Comparison of ENCODE assay signal across 21 cellular contexts in the genomic region with DNA sequence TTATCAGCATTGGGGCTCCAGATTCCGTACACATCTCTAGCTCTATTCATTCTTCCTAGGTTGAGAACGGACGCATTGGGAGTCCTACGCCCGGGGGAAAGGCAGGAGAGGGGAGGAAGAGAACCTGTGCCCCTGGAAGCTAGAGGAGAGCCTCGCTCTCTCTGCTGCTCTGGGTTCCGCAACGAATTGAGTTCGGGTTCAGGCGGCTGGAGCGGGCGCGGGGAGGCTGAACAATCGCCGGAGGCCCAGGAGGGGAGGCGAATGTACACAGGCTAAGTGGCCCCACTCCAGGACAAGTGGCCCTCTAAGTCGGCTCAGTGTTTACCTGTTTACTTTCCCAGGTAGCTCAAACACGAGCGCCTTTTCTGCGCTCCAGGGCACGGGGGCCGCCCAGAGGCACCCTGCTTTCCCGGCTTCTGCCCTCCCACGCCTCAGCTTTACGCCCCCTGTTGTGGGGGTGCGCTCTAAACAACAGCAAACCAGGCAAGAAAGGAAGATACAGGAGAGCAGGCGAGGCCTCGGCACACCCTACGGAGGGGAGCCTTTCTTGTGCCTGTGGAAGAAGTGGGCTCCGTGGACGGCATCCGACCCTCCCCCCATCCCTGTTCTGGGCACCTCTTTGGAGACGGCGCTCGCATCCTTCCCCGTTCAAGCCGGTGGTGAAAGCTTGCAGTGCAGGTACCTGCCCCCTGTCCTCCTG. TPM values are rescaled to one million over a fixed set of nuclear protein-coding genes. Genes with fewer than 3 reads are reported as not detected.
A peak's percentile ranks its signal among the peaks of the same experiment; 100 is the strongest.
DNase-seq lines count a peak whose midpoint lies in the region; ATAC-seq and TF ChIP-seq lines count a peak whose summit lies in the region.
"Had no signal": no experiment of that assay in that cellular context is flagged by ENCODE, and none has a peak within 500 bp of the region (broad histone marks: within the 10 kb centered on the region; RNA-seq: fewer than 3 reads in every experiment).

No MANE protein-coding gene starts in this region.

- H3K9me3 Mint-ChIP-seq in osteocyte (ENCODE audit: unreplicated experiment): no peaks in the 10 kb centered on the region

- H3K4me3 Mint-ChIP-seq in T-helper 17 cell: peak overlapping the region; percentile 63
- no peak overlapping the region for H3K4me3 Mint-ChIP-seq in osteocyte (ENCODE audit: unreplicated experiment)
- H3K4me3 Mint-ChIP-seq: immature natural killer cell had no signal

- H3K27me3 Mint-ChIP-seq in T-helper 17 cell (peaks cover 65% of the 10 kb centered on the region), osteocyte (ENCODE audit: unreplicated experiment) (peaks cover 80% of the 10 kb centered on the region)

- DNase-seq in activated CD4-positive, alpha-beta T cell treated with anti-CD3 and anti-CD28 coated beads for 48 hours: peak; percentile 9
- no peak for DNase-seq in activated CD4-positive, alpha-beta T cell treated with anti-CD3 and anti-CD28 coated beads, Interleukin-2, amount 50 U/mL, for 48 hours
- no peak for DNase-seq in T-helper 17 cell
- peak; percentile 70 for DNase-seq in osteocyte (ENCODE audit: extremely low spot score, unreplicated experiment)
- no peak for DNase-seq in HK-2 (ENCODE audit: unreplicated experiment)
- no peak for DNase-seq in anterior cingulate cortex (lab: John Stamatoyannopoulos, UW)
- DNase-seq: activated CD4-positive, CD25-positive, alpha-beta regulatory T cell; Calu3; caudate nucleus; gastrocnemius medialis; immature natural killer cell; mesenchymal stem cell; NCI-H2081; occipital lobe had no signal

- H3K27ac Mint-ChIP-seq in T-helper 17 cell (peak overlapping the region; percentile 81), osteocyte (ENCODE audit: unreplicated experiment) (no peak overlapping the region)
- H3K27ac Mint-ChIP-seq: immature natural killer cell had no signal

- H3K36me3 Mint-ChIP-seq in T-helper 17 cell (ENCODE audit: low read depth) (peaks cover 9% of the 10 kb centered on the region), osteocyte (ENCODE audit: unreplicated experiment) (peaks cover 2% of the 10 kb centered on the region)
- H3K36me3 Mint-ChIP-seq: immature natural killer cell had no signal

- no peak for ATAC-seq in T-helper 17 cell
- no peak for ATAC-seq in GM21367 (IDR thresholded peaks at IDR 0.05; ENCODE audit: unreplicated experiment)
- ATAC-seq: gastrocnemius medialis had no signal

- H3K4me3 ChIP-seq in HUES48 (ENCODE audit: low read depth, low read length): 0 out of 2 replicates have a peak overlapping the region, but pooled peaks have one; percentile 24
- H3K4me3 ChIP-seq: gastrocnemius medialis, HAP-1, smooth muscle cell had no signal

- H3K36me3 ChIP-seq in HUES48 (ENCODE audit: control insufficient read depth, insufficient read depth, low read length): no peaks in the 10 kb centered on the region
- H3K36me3 ChIP-seq: gastrocnemius medialis, HAP-1 had no signal

- H3K4me1 ChIP-seq in HUES48 (ENCODE audit: control insufficient read depth, insufficient read depth, low read length): peaks cover 49% of the 10 kb centered on the region

- H3K4me1 Mint-ChIP-seq in T-helper 17 cell (peaks cover 31% of the 10 kb centered on the region), osteocyte (ENCODE audit: unreplicated experiment) (peaks cover 26% of the 10 kb centered on the region)

- H3K9me3 ChIP-seq in HUES48 (ENCODE audit: control insufficient read depth, insufficient read depth, low read length): no peaks in the 10 kb centered on the region
- no peaks in the 10 kb centered on the region for H3K9me3 ChIP-seq in T-helper 17 cell (ENCODE audit: control insufficient read depth, low read length, poor library complexity, severe bottlenecking)
- H3K9me3 ChIP-seq: gastrocnemius medialis, HAP-1 had no signal

- no peak for TF ChIP-seq CTCF in osteocyte (IDR thresholded peaks at IDR 0.05)

- no peak overlapping the region for H3K9ac ChIP-seq in HUES48 (ENCODE audit: low read depth, low read length)

- peaks cover 92% of the 10 kb centered on the region for H3K27me3 ChIP-seq in HUES48 (ENCODE audit: control insufficient read depth, insufficient read depth, low read length)

- H3K27ac ChIP-seq in HUES48 (ENCODE audit: low read depth, low read length): no peak overlapping the region
- H3K27ac ChIP-seq: gastrocnemius medialis, HL-60 had no signal

RNA-seq across cellular contexts. Expression of gene NKX2-2, which starts 4.6 kb away (rescaled TPM):
- total RNA-seq in T-helper 17 cell: not detected
- not detected in 2 replicates for total RNA-seq in osteocyte
- total RNA-seq: Calu3, endothelial cell of umbilical vein, gastrocnemius medialis, LHCN-M2, smooth muscle cell had no signal

Comparison
In these comparisons a context has a peak if more than half of its experiments do, and no peak if none do; other contexts are left out.
1. DNase-seq: peak in activated CD4-positive, alpha-beta T cell treated with anti-CD3 and anti-CD28 coated beads for 48 hours (single experiment) and osteocyte (single experiment); none in activated CD4-positive, alpha-beta T cell treated with anti-CD3 and anti-CD28 coated beads, Interleukin-2, amount 50 U/mL, for 48 hours (0 of 2), T-helper 17 cell (0 of 3), HK-2 (single experiment) and anterior cingulate cortex (0 of 58).